Comparison of ENCODE assay signal across 15 cellular contexts in genomic region chr10:130560573-130560972, GRCh38.
DNase-seq lines count a peak whose midpoint lies in the region; ATAC-seq and TF ChIP-seq lines count a peak whose summit lies in the region.
"Had no signal": no experiment of that assay in that cellular context is flagged by ENCODE, and none has a peak within 500 bp of the region (broad histone marks: within the 10 kb centered on the region; RNA-seq: fewer than 3 reads in every experiment).

No MANE protein-coding gene starts in this region.

- no peak overlapping the region for H3K23ac ChIP-seq in H9 (ENCODE audit: insufficient read length, low read depth, low read length)

- no peak overlapping the region for H3K9ac ChIP-seq in H9 (ENCODE audit: extremely low read depth, insufficient read length, low read length)
- H3K9ac ChIP-seq: GM23248 had no signal

- no peak overlapping the region for H3K14ac ChIP-seq in H9 (ENCODE audit: insufficient read depth, low read length)

- H3K4me2 ChIP-seq in H9 (ENCODE audit: insufficient read depth, insufficient read length, low read length), result no peak overlapping the region

- no peak overlapping the region for H3K18ac ChIP-seq in H9 (ENCODE audit: insufficient read length, low read depth, low read length)

- no peak overlapping the region for H2BK120ac ChIP-seq in H9 (ENCODE audit: low read depth, low read length, poor library complexity, severe bottlenecking)

- no peak overlapping the region for H4K8ac ChIP-seq in H9 (replicated peaks; ENCODE audit: insufficient read length, low read depth, low read length)

- no peaks in the 10 kb centered on the region for H3K79me2 ChIP-seq in H9 (ENCODE audit: insufficient read depth, low read length)

- no peak overlapping the region for H2BK12ac ChIP-seq in H9 (ENCODE audit: insufficient read length, low read depth, low read length)

- no peak overlapping the region for H4K91ac ChIP-seq in H9 (ENCODE audit: insufficient read length, low read depth, low read length)

- H2BK15ac ChIP-seq in H9 (ENCODE audit: low read depth, low read length), result no peak overlapping the region

- no peaks in the 10 kb centered on the region for H3K27me3 ChIP-seq in H9 (ENCODE audit: insufficient read depth, low read length)

- no peak overlapping the region for H2AFZ ChIP-seq in H9 (ENCODE audit: low read length)
- H2AFZ ChIP-seq: GM23248 had no signal

- DNase-seq in H9 (peak; percentile 22), omental fat pad (ENCODE audit: low spot score) (no peak), foreskin melanocyte (no peak), GF-D8 (lab: John Stamatoyannopoulos, UW) (no peak)
- DNase-seq: CD4-positive, alpha-beta T cell; CD8-positive, alpha-beta memory T cell; DMS 273 treated with DMSO at 0.1 percent for 48 hours; DMS79; EL; GM23248; HFFc6 had no signal

- H3K4me1 Mint-ChIP-seq in H9, result 0 out of 4 replicates have a peak, but pooled peaks cover 0 to 2% of the 10 kb centered on the region in 2 experiments
- H3K4me1 Mint-ChIP-seq: CD14-positive monocyte; CD8-positive, alpha-beta memory T cell had no signal

- peak; percentile 28 for ATAC-seq in esophagus mucosa
- ATAC-seq in omental fat pad (ENCODE audit: low FRiP score), result peak; percentile 47
- ATAC-seq in GM19351 (IDR thresholded peaks at IDR 0.05; ENCODE audit: unreplicated experiment), result no peak

- no peaks in the 10 kb centered on the region for H3K36me3 Mint-ChIP-seq in H9 (ENCODE audit: insufficient read depth in 1 of 3, low read depth in 3 of 3)
- H3K36me3 Mint-ChIP-seq: CD14-positive monocyte; CD8-positive, alpha-beta memory T cell had no signal

- H3K23me2 ChIP-seq in H9 (ENCODE audit: insufficient read length, low read depth, low read length, poor library complexity, severe bottlenecking), result no peaks in the 10 kb centered on the region

- H3K27me3 Mint-ChIP-seq in H9 (ENCODE audit: low read depth), result peaks cover 3% of the 10 kb centered on the region

- H3K9me3 ChIP-seq in H9 (ENCODE audit: control insufficient read depth, low read depth, low read length), result no peaks in the 10 kb centered on the region
- H3K9me3 ChIP-seq: HAP-1 had no signal

- H2AK5ac ChIP-seq in H9 (ENCODE audit: insufficient read length, low read length), result no peak overlapping the region

- H4K5ac ChIP-seq in H9 (ENCODE audit: insufficient read length, low read depth, low read length), result no peak overlapping the region

- H3K27ac ChIP-seq in H9 (ENCODE audit: insufficient read length, low read depth, low read length), result no peak overlapping the region
- H3K27ac ChIP-seq: GM23248 had no signal

- no peak overlapping the region for H3T11ph ChIP-seq in H9 (ENCODE audit: low read length)

- H2BK20ac ChIP-seq in H9 (ENCODE audit: low read depth, low read length, poor library complexity, severe bottlenecking), result no peak overlapping the region

- no peak overlapping the region for H3K4ac ChIP-seq in H9 (ENCODE audit: low read depth, low read length)

- H3K9me3 Mint-ChIP-seq in H9, result no peaks in the 10 kb centered on the region; a peak in 1 of 5 replicates
- H3K9me3 Mint-ChIP-seq: CD4-positive, alpha-beta T cell had no signal

- TF ChIP-seq CTCF in H9 (conservative IDR thresholded peaks at IDR 0.05), result no peak
- no peak for TF ChIP-seq CTCF in omental fat pad (IDR thresholded peaks at IDR 0.05)

- H3K4me1 ChIP-seq in H9 (ENCODE audit: insufficient read depth, low read length), result no peaks in the 10 kb centered on the region
- H3K4me1 ChIP-seq: HAP-1 had no signal

- H2BK5ac ChIP-seq in H9 (ENCODE audit: insufficient read length, low read length), result no peak overlapping the region

- H3K79me1 ChIP-seq in H9 (ENCODE audit: insufficient read depth, low read depth, low read length, poor library complexity, severe bottlenecking), result no peaks in the 10 kb centered on the region

- H3K4me3 Mint-ChIP-seq in H9, result no peak overlapping the region
- H3K4me3 Mint-ChIP-seq: CD14-positive monocyte; CD4-positive, alpha-beta T cell; CD8-positive, alpha-beta memory T cell; HFFc6 had no signal

- H4K20me1 ChIP-seq in H9 (ENCODE audit: control insufficient read depth, insufficient read depth, insufficient read length), result no peaks in the 10 kb centered on the region

- WGBS in H9 (ENCODE audit: extremely low coverage, insufficient read length, low lambda C conversion rate), result no CpG with 5 or more reads among the region's 8 CpGs

- no peak overlapping the region for H3K27ac Mint-ChIP-seq in H9
- H3K27ac Mint-ChIP-seq: CD14-positive monocyte; CD4-positive, alpha-beta T cell; CD8-positive, alpha-beta memory T cell; HFFc6 had no signal

- no peak overlapping the region for H3K56ac ChIP-seq in H9 (ENCODE audit: insufficient read length, low read depth, low read length)
